In the genomic region with DNA sequence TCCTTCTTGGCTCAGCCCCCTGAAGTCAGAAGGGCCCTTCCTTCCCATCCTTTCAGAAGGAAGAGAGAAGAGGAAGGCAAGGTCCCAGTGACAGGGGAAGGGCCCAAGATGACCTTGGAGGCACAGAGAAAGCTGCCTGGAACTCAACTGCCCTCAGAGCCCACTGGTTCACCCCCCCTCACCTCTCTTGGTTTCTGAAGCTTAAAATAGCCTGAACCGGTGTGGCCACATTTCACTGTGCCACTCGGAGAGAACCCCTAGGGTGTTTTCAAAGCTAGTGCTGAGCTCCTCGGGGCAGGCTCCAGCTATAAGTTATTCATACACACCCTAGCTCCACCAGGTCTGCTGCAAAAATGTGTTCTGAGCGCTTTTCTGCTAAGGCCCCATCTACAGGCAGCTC, we compare ENCODE assay signal across 11 cellular contexts.
DNase-seq lines count a peak whose midpoint lies in the region; ATAC-seq and TF ChIP-seq lines count a peak whose summit lies in the region.
"Had no signal": no experiment of that assay in that cellular context is flagged by ENCODE, and none has a peak within 500 bp of the region (broad histone marks: within the 10 kb centered on the region; RNA-seq: fewer than 3 reads in every experiment).

No MANE protein-coding gene starts in this region.

- H3K4me1 ChIP-seq in prostate gland (replicated peaks) = peaks cover 4% of the 10 kb centered on the region
- H3K4me1 ChIP-seq: psoas muscle had no signal

- TF ChIP-seq POLR2A in GM19193 (IDR thresholded peaks at IDR 0.05; ENCODE audit: extremely low read depth, insufficient read depth, insufficient read length) (peak; percentile 39), prostate gland (IDR thresholded peaks at IDR 0.05) (no peak)

- no peaks in the 10 kb centered on the region for H3K27me3 ChIP-seq in prostate gland (replicated peaks; ENCODE audit: insufficient read depth)

- peak overlapping the region; percentile 41 to 43 for H3K27ac ChIP-seq in prostate gland
- H3K27ac ChIP-seq: psoas muscle had no signal

- no peaks in the 10 kb centered on the region for H3K9me3 ChIP-seq in prostate gland
- H3K9me3 ChIP-seq: psoas muscle had no signal

- H3K36me3 ChIP-seq in prostate gland = no peaks in the 10 kb centered on the region

- DNase-seq in NCI-H345 (lab: John Stamatoyannopoulos, UW) (peak; percentile 52), prostate gland (ENCODE audit: low spot score) (peak; percentile 73), Ammon's horn (ENCODE audit: low spot score) (no peak), T-helper 1 cell (no peak)
- DNase-seq: activated naive CD8-positive, alpha-beta T cell treated with anti-CD3 and anti-CD28 coated beads, Interleukin-2, amount 10 ng/mL, durations not matched to agents 7 days and 5 days; psoas muscle; stimulated activated naive CD8-positive, alpha-beta T cell treated with anti-CD3 and anti-CD28 coated beads, Interleukin-15, Interleukin-2, amounts not matched to agents 100 U/mL and 50 U/mL, for 24 hours had no signal

- H3K4me3 ChIP-seq in prostate gland = no peak overlapping the region
- H3K4me3 ChIP-seq: psoas muscle had no signal

- intact Hi-C loops in prostate gland (cut with DNase I) = no loop called here

- ATAC-seq in HG02759 (IDR thresholded peaks at IDR 0.05; ENCODE audit: unreplicated experiment) (peak; percentile 89), HG02970 (IDR thresholded peaks at IDR 0.05; ENCODE audit: low FRiP score, unreplicated experiment) (no peak)
- ATAC-seq: Panc1; psoas muscle; stimulated activated naive CD8-positive, alpha-beta T cell treated with anti-CD3 and anti-CD28 coated beads, Interleukin-15, Interleukin-2, amounts not matched to agents 100 U/mL and 50 U/mL, for 24 hours had no signal

- no peak for TF ChIP-seq CTCF in prostate gland (IDR thresholded peaks at IDR 0.05)

- WGBS in prostate gland = 22% methylated on average over 4 of the region's 4 CpGs

Comparison
In these comparisons a context has a peak if more than half of its experiments do, and no peak if none do; other contexts are left out.
1. DNase-seq: peak in NCI-H345 (single experiment) and prostate gland (single experiment); none in Ammon's horn (single experiment) and T-helper 1 cell (0 of 5).